In the genomic region with DNA sequence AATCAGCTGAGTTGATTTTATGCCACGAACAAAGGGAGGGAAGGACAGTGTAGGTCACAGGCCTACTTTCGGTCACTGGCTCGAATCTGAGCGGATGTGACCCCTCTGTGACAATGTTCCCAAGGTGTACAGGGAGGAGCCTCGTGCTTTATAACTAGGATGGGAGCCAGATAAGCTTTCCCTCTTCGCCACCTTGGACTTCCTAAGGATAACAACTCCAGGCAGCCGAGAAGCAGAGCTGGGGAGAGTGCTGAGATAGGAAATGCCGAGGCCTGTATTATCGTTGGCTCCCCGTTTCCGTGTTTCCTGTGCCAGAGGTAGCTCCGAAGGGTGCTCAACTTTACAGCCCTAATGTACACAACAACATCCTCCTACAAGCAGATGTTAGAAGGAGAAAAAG, we compare ENCODE assay signal across 22 cellular contexts.
DNase-seq lines count a peak whose midpoint lies in the region; ATAC-seq, FAIRE-seq and TF ChIP-seq lines count a peak whose summit lies in the region.
"Had no signal": no experiment of that assay in that cellular context is flagged by ENCODE, and none has a peak within 500 bp of the region (broad histone marks: within the 10 kb centered on the region; RNA-seq: fewer than 3 reads in every experiment).

No MANE protein-coding gene starts in this region.

- no peak overlapping the region for H3K4me3 ChIP-seq in endodermal cell (ENCODE audit: low read length)
- no peak overlapping the region for H3K4me3 ChIP-seq in lung
- H3K4me3 ChIP-seq: left lung, ovary had no signal

- H3K36me3 ChIP-seq in endodermal cell (ENCODE audit: control insufficient read depth, insufficient read depth, low read length) (no peaks in the 10 kb centered on the region), lung (ENCODE audit: control insufficient read depth in 2 of 2, insufficient read depth in 2 of 2, low read length in 2 of 2) (no peaks in the 10 kb centered on the region)
- H3K36me3 ChIP-seq: left lung, ovary had no signal

- H3K4me1 Mint-ChIP-seq in endodermal cell: peaks cover 24% of the 10 kb centered on the region
- H3K4me1 Mint-ChIP-seq: CD8-positive, alpha-beta memory T cell had no signal

- no peak for FAIRE-seq in GM12892 (lab: Jason Lieb, UNC)
- FAIRE-seq: endometrium, urothelium cell line had no signal

- H3K36me3 Mint-ChIP-seq in endodermal cell (ENCODE audit: low read depth): no peaks in the 10 kb centered on the region
- H3K36me3 Mint-ChIP-seq: CD8-positive, alpha-beta memory T cell had no signal

- peak; percentile 72 for DNase-seq in DMS153 treated with DMSO at 0.1 percent for 48 hours (lab: John Stamatoyannopoulos, UW; ENCODE audit: unreplicated experiment)
- peak; percentile 25 for DNase-seq in NCI-H2029 treated with DMSO at 0.1 percent for 48 hours (lab: John Stamatoyannopoulos, UW)
- no peak for DNase-seq in endodermal cell
- no peak for DNase-seq in lung (ENCODE audit: low spot score)
- no peak for DNase-seq in NCI-H2107 (lab: John Stamatoyannopoulos, UW)
- DNase-seq in activated CD4-positive, alpha-beta T cell treated with anti-CD3 and anti-CD28 coated beads for 4 hours: no peak
- no peak for DNase-seq in GM12892 (ENCODE audit: insufficient read length)
- DNase-seq: activated CD4-positive, alpha-beta T cell treated with anti-CD3 and anti-CD28 coated beads for 48 hours; activated CD8-positive, alpha-beta memory T cell treated with anti-CD3 and anti-CD28 coated beads, Interleukin-2, amount 50 U/mL, for 48 hours; activated gamma-delta T cell treated with Interleukin-2 at 50 U/mL for 16 hours; amygdala; CD8-positive, alpha-beta memory T cell; left lung; NCI-H1048; ovary; stimulated activated CD4-positive, alpha-beta T cell treated with anti-CD3 and anti-CD28 coated beads, Interleukin-2, amount 100 ng/mL, for 24 hours; SW 1271 had no signal

- H3K27me3 ChIP-seq in endodermal cell (ENCODE audit: control insufficient read depth, insufficient read depth, low read length, poor library complexity, severe bottlenecking): no peaks in the 10 kb centered on the region
- no peaks in the 10 kb centered on the region for H3K27me3 ChIP-seq in lung (ENCODE audit: control insufficient read depth, insufficient read depth)
- H3K27me3 ChIP-seq: left lung, ovary had no signal

- H3K27me3 Mint-ChIP-seq in endodermal cell (ENCODE audit: insufficient read depth): no peaks in the 10 kb centered on the region

- peak overlapping the region; percentile 46 for H3K27ac Mint-ChIP-seq in endodermal cell
- H3K27ac Mint-ChIP-seq: CD8-positive, alpha-beta memory T cell had no signal

- H3K4me1 ChIP-seq in endodermal cell (ENCODE audit: control insufficient read depth, insufficient read depth, low read length): peaks cover 6% of the 10 kb centered on the region
- peaks cover 3% of the 10 kb centered on the region in 2 donors for H3K4me1 ChIP-seq in lung (ENCODE audit: control insufficient read depth in 2 of 2, insufficient read depth in 2 of 2, low read length in 2 of 2)

- no peak overlapping the region for H3K9ac ChIP-seq in endodermal cell (ENCODE audit: extremely low read depth, low read length, poor library complexity, severe bottlenecking)
- H3K9ac ChIP-seq: KMS-11 had no signal

- no peak for ATAC-seq in lung (ENCODE audit: insufficient read depth, low FRiP score)
- ATAC-seq in GM21528 (IDR thresholded peaks at IDR 0.05; ENCODE audit: low FRiP score, unreplicated experiment): no peak
- ATAC-seq: HCT116, left lung had no signal

- 67 to 88% methylated on average over 4 to 11 of the region's 12 CpGs for WGBS in endodermal cell (ENCODE audit: insufficient coverage in 1 of 2, insufficient read length in 1 of 2), 2 experiments
- WGBS in lung, 2 donors: 32 to 37% methylated on average over 12 of the region's 12 CpGs

- no peak overlapping the region for H3K27ac ChIP-seq in endodermal cell (ENCODE audit: low read depth, low read length)
- peak overlapping the region; percentile 28 to 40 for H3K27ac ChIP-seq in lung (ENCODE audit: low read depth in 1 of 2, low read length in 1 of 2)
- H3K27ac ChIP-seq: KMS-11, left lung, ovary had no signal

- TF ChIP-seq POLR2A in GM12892 (IDR thresholded peaks at IDR 0.05; ENCODE audit: low read depth, low read length): no peak

- H3K9me3 ChIP-seq in endodermal cell (ENCODE audit: control insufficient read depth, low read length): no peaks in the 10 kb centered on the region
- H3K9me3 ChIP-seq in lung (ENCODE audit: control insufficient read depth in 2 of 2, insufficient read depth in 1 of 2, low read length in 1 of 2): no peaks in the 10 kb centered on the region
- H3K9me3 ChIP-seq: left lung, ovary had no signal

- no peaks in the 10 kb centered on the region for H3K9me3 Mint-ChIP-seq in endodermal cell

- no peak overlapping the region for H3K4me3 Mint-ChIP-seq in endodermal cell
- H3K4me3 Mint-ChIP-seq: CD8-positive, alpha-beta memory T cell had no signal

- no peak for TF ChIP-seq CTCF in endodermal cell (conservative IDR thresholded peaks at IDR 0.05)
- TF ChIP-seq CTCF in lung (IDR thresholded peaks at IDR 0.05; ENCODE audit: control extremely low read depth, extremely low read depth): no peak

Comparison
In these comparisons a context has a peak if more than half of its experiments do, and no peak if none do; other contexts are left out.
1. DNase-seq: peak in DMS153 treated with DMSO at 0.1 percent for 48 hours (single experiment) and NCI-H2029 treated with DMSO at 0.1 percent for 48 hours (single experiment); none in endodermal cell (single experiment), lung (single experiment), NCI-H2107 (single experiment), activated CD4-positive, alpha-beta T cell treated with anti-CD3 and anti-CD28 coated beads for 4 hours (0 of 2) and GM12892 (single experiment).